21 cellular contexts compared by ENCODE assay signal in genomic region chr13:94917814-94918213, GRCh38.
DNase-seq lines count a peak whose midpoint lies in the region; ATAC-seq and TF ChIP-seq lines count a peak whose summit lies in the region.
"Had no signal": no experiment of that assay in that cellular context is flagged by ENCODE, and none has a peak within 500 bp of the region (broad histone marks: within the 10 kb centered on the region; RNA-seq: fewer than 3 reads in every experiment).

No MANE protein-coding gene starts in this region.

- TF ChIP-seq EP300 in Ishikawa (IDR thresholded peaks at IDR 0.05; ENCODE audit: borderline replicate concordance) = no peak

- no peak for TF ChIP-seq CTCF in AG10803 (conservative IDR thresholded peaks at IDR 0.05; ENCODE audit: low read length)
- TF ChIP-seq CTCF in GM13977 (IDR thresholded peaks at IDR 0.05; ENCODE audit: extremely low read depth, insufficient read depth, missing control alignments) = no peak

- ATAC-seq in HG03097 (IDR thresholded peaks at IDR 0.05; ENCODE audit: low FRiP score, unreplicated experiment) (no peak), GM21529 (IDR thresholded peaks at IDR 0.05; ENCODE audit: unreplicated experiment) (no peak)
- ATAC-seq: CD8-positive, alpha-beta T cell; foreskin keratinocyte; stimulated activated naive CD8-positive, alpha-beta T cell treated with anti-CD3 and anti-CD28 coated beads, Interleukin-15, amount 100 ng/mL, for 72 hours had no signal

- H3K4me3 ChIP-seq in AG10803 (ENCODE audit: low read length) = no peak overlapping the region
- H3K4me3 ChIP-seq: ascending aorta, HAP-1, left ventricle myocardium inferior, sigmoid colon had no signal

- TF ChIP-seq RAD21 in Ishikawa (IDR thresholded peaks at IDR 0.05; ENCODE audit: low read depth) = no peak

- peak; percentile 0 for DNase-seq in AG10803 (ENCODE audit: low read depth)
- peak; percentile 46 for DNase-seq in astrocyte of the hippocampus (ENCODE audit: low read depth, low spot score)
- peak; percentile 6 for DNase-seq in iris pigment epithelial cell (ENCODE audit: low read depth)
- DNase-seq in GM13977 (ENCODE audit: low spot score) = no peak
- no peak for DNase-seq in SIG-M5 (lab: John Stamatoyannopoulos, UW)
- DNase-seq: activated CD4-positive, alpha-beta T cell treated with anti-CD3 and anti-CD28 coated beads, Interleukin-2, amount 50 U/mL, for 4 hours; activated naive CD4-positive, alpha-beta T cell; activated T-cell treated with anti-CD3 and anti-CD28 coated beads for 4 hours; CD8-positive, alpha-beta T cell; left ventricle myocardium inferior; NCI-H1436; sigmoid colon; stimulated activated CD4-positive, alpha-beta T cell treated with anti-CD3 and anti-CD28 coated beads, Interleukin-1b, Interleukin-23, amount 100 ng/mL, for 48 hours; stimulated activated naive CD8-positive, alpha-beta T cell treated with anti-CD3 and anti-CD28 coated beads, Interleukin-15, amount 100 ng/mL, for 72 hours; T-helper 1 cell had no signal

- in situ Hi-C loops in GM13977 (cut with MboI; ENCODE audit: low pct_unique_long_range_greater_than_20kb, low sequenced_read_pairs, unreplicated experiment) = no loop called here

TF ChIP-seq in Ishikawa, 13 proteins besides CTCF, POLR2A, EP300 and RAD21:
- TF ChIP-seq TAF1 (IDR thresholded peaks at IDR 0.05; ENCODE audit: low read depth) = no peak
- TF ChIP-seq TCF12 (IDR thresholded peaks at IDR 0.05; ENCODE audit: low read depth) = no peak
- TF ChIP-seq ZBTB7A (IDR thresholded peaks at IDR 0.05; ENCODE audit: low read depth) = no peak
- no peak for TF ChIP-seq USF1 (IDR thresholded peaks at IDR 0.05)
- TF ChIP-seq REST (IDR thresholded peaks at IDR 0.05; ENCODE audit: low read depth) = peak; percentile 89
- TF ChIP-seq FOXM1 (IDR thresholded peaks at IDR 0.05; ENCODE audit: borderline replicate concordance, low read depth) = no peak
- no peak for TF ChIP-seq CREB1 (IDR thresholded peaks at IDR 0.05; ENCODE audit: low read depth)

Comparison
In these comparisons a context has a peak if more than half of its experiments do, and no peak if none do; other contexts are left out.
1. DNase-seq: peak in AG10803 (single experiment), astrocyte of the hippocampus (single experiment) and iris pigment epithelial cell (single experiment); none in GM13977 (single experiment) and SIG-M5 (single experiment).